ENCODE assay signal across 2 cellular contexts in the genomic region with DNA sequence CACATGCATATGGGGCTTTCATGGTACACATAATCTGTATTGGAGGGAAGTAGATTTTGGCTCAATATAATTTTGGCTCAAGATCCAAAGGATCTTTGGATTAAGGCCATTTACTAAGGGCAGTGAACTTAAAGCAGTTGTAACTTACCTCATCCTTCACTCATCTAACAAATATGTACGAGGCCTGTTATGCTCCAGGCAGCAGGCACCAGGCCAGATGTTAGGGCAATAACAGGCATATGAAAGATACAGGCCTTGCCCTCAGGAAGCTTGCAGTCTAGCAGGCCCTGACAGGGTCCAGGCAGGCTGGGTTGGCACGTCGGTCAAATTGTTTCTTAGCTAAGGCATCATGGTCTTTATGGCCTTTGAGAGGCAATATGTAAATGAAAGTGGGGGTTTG.
TF ChIP-seq lines count a peak whose summit lies in the region.

No MANE protein-coding gene starts in this region.

TF ChIP-seq in SK-N-SH, 30 proteins besides CTCF, POLR2A, EP300 and RAD21 (continued from another document):
- 0 out of 2 replicates have a peak, but pooled peaks have one; percentile 8 for TF ChIP-seq USF1 (IDR thresholded peaks at IDR 0.05; ENCODE audit: borderline replicate concordance, low read depth)
- TF ChIP-seq JUND (IDR thresholded peaks at IDR 0.05) = peak; percentile 23; the same call in 1 of the 2 replicates
- TF ChIP-seq ELF1 (IDR thresholded peaks at IDR 0.05) = no peak

TF ChIP-seq in SK-N-SH treated with all-trans-retinoic acid at 6 μM for 48 hours, 23 proteins besides CTCF, POLR2A, EP300 and RAD21 (continued from another document):
- TF ChIP-seq, protein P1, sequence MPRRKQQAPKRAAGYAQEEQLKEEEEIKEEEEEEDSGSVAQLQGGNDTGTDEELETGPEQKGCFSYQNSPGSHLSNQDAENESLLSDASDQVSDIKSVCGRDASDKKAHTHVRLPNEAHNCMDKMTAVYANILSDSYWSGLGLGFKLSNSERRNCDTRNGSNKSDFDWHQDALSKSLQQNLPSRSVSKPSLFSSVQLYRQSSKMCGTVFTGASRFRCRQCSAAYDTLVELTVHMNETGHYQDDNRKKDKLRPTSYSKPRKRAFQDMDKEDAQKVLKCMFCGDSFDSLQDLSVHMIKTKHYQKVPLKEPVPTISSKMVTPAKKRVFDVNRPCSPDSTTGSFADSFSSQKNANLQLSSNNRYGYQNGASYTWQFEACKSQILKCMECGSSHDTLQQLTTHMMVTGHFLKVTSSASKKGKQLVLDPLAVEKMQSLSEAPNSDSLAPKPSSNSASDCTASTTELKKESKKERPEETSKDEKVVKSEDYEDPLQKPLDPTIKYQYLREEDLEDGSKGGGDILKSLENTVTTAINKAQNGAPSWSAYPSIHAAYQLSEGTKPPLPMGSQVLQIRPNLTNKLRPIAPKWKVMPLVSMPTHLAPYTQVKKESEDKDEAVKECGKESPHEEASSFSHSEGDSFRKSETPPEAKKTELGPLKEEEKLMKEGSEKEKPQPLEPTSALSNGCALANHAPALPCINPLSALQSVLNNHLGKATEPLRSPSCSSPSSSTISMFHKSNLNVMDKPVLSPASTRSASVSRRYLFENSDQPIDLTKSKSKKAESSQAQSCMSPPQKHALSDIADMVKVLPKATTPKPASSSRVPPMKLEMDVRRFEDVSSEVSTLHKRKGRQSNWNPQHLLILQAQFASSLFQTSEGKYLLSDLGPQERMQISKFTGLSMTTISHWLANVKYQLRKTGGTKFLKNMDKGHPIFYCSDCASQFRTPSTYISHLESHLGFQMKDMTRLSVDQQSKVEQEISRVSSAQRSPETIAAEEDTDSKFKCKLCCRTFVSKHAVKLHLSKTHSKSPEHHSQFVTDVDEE (CRISPR knock-in tag; IDR thresholded peaks at IDR 0.05) = no peak
- TF ChIP-seq SNAI2 (CRISPR knock-in tag; IDR thresholded peaks at IDR 0.05) (no peak), GLIS3 (CRISPR knock-in tag; IDR thresholded peaks at IDR 0.05) (no peak), ISL1 (CRISPR knock-in tag; IDR thresholded peaks at IDR 0.05) (no peak), RARB (CRISPR knock-in tag; IDR thresholded peaks at IDR 0.05) (no peak), ESRRG (CRISPR knock-in tag; IDR thresholded peaks at IDR 0.05) (no peak), PPARA (CRISPR knock-in tag; IDR thresholded peaks at IDR 0.05; ENCODE audit: borderline replicate concordance) (no peak), CSRNP3 (CRISPR knock-in tag; IDR thresholded peaks at IDR 0.05) (no peak), TCF4 (CRISPR knock-in tag; IDR thresholded peaks at IDR 0.05; ENCODE audit: borderline replicate concordance) (no peak), CREB5 (CRISPR knock-in tag; IDR thresholded peaks at IDR 0.05; ENCODE audit: low read depth) (no peak), ZNF70 (CRISPR knock-in tag; IDR thresholded peaks at IDR 0.05) (no peak), BACH2 (CRISPR knock-in tag; IDR thresholded peaks at IDR 0.05; ENCODE audit: borderline replicate concordance) (no peak), OSR1 (CRISPR knock-in tag; IDR thresholded peaks at IDR 0.05) (no peak), ZFP30 (CRISPR knock-in tag; IDR thresholded peaks at IDR 0.05) (no peak), ZC3H10 (CRISPR knock-in tag; IDR thresholded peaks at IDR 0.05) (no peak)
- TF ChIP-seq, protein P2, sequence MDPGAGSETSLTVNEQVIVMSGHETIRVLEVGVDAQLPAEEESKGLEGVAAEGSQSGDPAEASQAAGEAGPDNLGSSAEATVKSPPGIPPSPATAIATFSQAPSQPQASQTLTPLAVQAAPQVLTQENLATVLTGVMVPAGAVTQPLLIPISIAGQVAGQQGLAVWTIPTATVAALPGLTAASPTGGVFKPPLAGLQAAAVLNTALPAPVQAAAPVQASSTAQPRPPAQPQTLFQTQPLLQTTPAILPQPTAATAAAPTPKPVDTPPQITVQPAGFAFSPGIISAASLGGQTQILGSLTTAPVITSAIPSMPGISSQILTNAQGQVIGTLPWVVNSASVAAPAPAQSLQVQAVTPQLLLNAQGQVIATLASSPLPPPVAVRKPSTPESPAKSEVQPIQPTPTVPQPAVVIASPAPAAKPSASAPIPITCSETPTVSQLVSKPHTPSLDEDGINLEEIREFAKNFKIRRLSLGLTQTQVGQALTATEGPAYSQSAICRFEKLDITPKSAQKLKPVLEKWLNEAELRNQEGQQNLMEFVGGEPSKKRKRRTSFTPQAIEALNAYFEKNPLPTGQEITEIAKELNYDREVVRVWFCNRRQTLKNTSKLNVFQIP (CRISPR knock-in tag; IDR thresholded peaks at IDR 0.05; ENCODE audit: borderline replicate concordance, low read depth) = no peak
- TF ChIP-seq, protein P3, sequence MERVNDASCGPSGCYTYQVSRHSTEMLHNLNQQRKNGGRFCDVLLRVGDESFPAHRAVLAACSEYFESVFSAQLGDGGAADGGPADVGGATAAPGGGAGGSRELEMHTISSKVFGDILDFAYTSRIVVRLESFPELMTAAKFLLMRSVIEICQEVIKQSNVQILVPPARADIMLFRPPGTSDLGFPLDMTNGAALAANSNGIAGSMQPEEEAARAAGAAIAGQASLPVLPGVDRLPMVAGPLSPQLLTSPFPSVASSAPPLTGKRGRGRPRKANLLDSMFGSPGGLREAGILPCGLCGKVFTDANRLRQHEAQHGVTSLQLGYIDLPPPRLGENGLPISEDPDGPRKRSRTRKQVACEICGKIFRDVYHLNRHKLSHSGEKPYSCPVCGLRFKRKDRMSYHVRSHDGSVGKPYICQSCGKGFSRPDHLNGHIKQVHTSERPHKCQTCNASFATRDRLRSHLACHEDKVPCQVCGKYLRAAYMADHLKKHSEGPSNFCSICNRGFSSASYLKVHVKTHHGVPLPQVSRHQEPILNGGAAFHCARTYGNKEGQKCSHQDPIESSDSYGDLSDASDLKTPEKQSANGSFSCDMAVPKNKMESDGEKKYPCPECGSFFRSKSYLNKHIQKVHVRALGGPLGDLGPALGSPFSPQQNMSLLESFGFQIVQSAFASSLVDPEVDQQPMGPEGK (CRISPR knock-in tag; IDR thresholded peaks at IDR 0.05; ENCODE audit: borderline replicate concordance) = no peak
